8 cellular contexts compared by ENCODE assay signal in the genomic region with DNA sequence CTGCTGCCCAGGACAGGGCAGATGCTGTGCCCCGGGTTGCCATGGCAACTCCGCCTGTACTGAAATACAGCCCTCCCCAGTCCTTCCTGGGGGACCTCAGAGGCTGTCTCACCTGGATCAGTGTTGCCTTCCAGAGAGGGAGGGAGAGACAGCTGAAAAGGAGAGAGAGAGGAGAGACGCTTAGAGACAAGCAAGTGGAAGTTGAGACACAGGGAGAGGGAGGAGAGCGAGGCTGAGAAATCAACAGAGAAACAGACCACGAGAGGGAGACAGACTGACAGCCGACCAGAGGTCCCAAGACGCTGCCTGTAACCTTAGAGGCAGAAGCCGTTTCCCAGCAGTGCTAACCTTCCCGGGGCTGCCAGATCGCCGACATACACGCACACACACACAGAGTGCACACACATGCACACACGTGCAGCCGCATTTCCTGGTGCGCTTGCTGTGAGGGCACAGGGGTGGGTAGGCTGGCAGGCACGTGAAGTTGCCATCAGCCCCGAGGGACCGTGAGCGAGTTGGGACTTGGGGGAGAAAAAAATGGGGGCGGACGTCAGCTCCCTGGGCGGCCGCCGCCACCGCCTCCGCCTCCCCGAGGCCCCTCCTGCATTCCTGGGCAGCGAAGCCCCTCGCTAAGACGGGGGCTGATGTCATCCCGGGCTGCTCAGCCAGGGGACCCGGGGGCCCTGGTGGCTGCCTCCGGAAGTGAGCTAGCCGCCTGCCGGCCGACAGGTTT.
DNase-seq lines count a peak whose midpoint lies in the region; ATAC-seq and TF ChIP-seq lines count a peak whose summit lies in the region.

No MANE protein-coding gene starts in this region.

- DNase-seq in AG09309 (ENCODE audit: low read depth) (peak; percentile 4), NCI-H345 (lab: John Stamatoyannopoulos, UW) (peak; percentile 62), choroid plexus epithelial cell (ENCODE audit: low read depth) (peak; percentile 89), kidney tubule cell (ENCODE audit: low spot score) (peak; percentile 97)
- DNase-seq in activated CD4-positive, alpha-beta T cell treated with anti-CD3 and anti-CD28 coated beads for 4 hours, result peak; percentile 39 to 51
- DNase-seq in stimulated activated CD4-positive, alpha-beta T cell treated with anti-CD3 and anti-CD28 coated beads, Interleukin-15, amount 100 ng/mL, for 48 hours (ENCODE audit: low read depth in 2 of 2), result peak; percentile 10 to 24

- peak; percentile 49 for ATAC-seq in GM21825 (IDR thresholded peaks at IDR 0.05; ENCODE audit: unreplicated experiment)
- no peak for ATAC-seq in HG02938 (IDR thresholded peaks at IDR 0.05; ENCODE audit: unreplicated experiment)

- TF ChIP-seq CTCF in AG09309 (IDR thresholded peaks at IDR 0.05; ENCODE audit: control insufficient read depth, insufficient read depth, low read depth, low read length, missing control alignments) (peak; percentile 26), choroid plexus epithelial cell (conservative IDR thresholded peaks at IDR 0.05; ENCODE audit: low read depth, low read length) (peak; percentile 78)

- H3K4me3 ChIP-seq in AG09309 (ENCODE audit: control insufficient read depth, low read depth, low read length), result peak overlapping the region; percentile 24
- peak overlapping the region; percentile 47 for H3K4me3 ChIP-seq in choroid plexus epithelial cell (ENCODE audit: low read depth, low read length)

Comparison
In these comparisons a context has a peak if more than half of its experiments do, and no peak if none do; other contexts are left out.
1. DNase-seq: peak in every context shown above with its lines; median percentile 97 in kidney tubule cell; 89 in choroid plexus epithelial cell; 62 in NCI-H345; 45 in activated CD4-positive, alpha-beta T cell treated with anti-CD3 and anti-CD28 coated beads for 4 hours; 17 in stimulated activated CD4-positive, alpha-beta T cell treated with anti-CD3 and anti-CD28 coated beads, Interleukin-15, amount 100 ng/mL, for 48 hours; 4 in AG09309.